In genomic region chr2:143937563-143938346, GRCh38 we compare ENCODE assay signal across 8 cellular contexts.
DNase-seq lines count a peak whose midpoint lies in the region; ATAC-seq, FAIRE-seq and TF ChIP-seq lines count a peak whose summit lies in the region.

No MANE protein-coding gene starts in this region.

- H3K79me2 ChIP-seq in astrocyte (ENCODE audit: insufficient read depth, low read length): no peaks in the 10 kb centered on the region

- no peaks in the 10 kb centered on the region for H3K36me3 ChIP-seq in astrocyte (ENCODE audit: insufficient read depth, low read length)
- H3K36me3 ChIP-seq in kidney (ENCODE audit: control insufficient read depth in 1 of 2, insufficient read depth in 2 of 2, low read length in 2 of 2): no peaks in the 10 kb centered on the region
- H3K36me3 ChIP-seq in testis (ENCODE audit: low read depth, missing control alignments): no peaks in the 10 kb centered on the region

- H3K27me3 ChIP-seq in astrocyte (ENCODE audit: insufficient read depth, low read length): no peaks in the 10 kb centered on the region
- H3K27me3 ChIP-seq in testis: no peaks in the 10 kb centered on the region

- H3K27ac Mint-ChIP-seq in activated naive CD4-positive, alpha-beta T cell treated with anti-CD3 and anti-CD28 coated beads, Interleukin-2, amount 50 U/mL, for 24 hours: no peak overlapping the region
- no peak overlapping the region for H3K27ac Mint-ChIP-seq in astrocyte (ENCODE audit: unreplicated experiment)

- WGBS in testis, 2 donors: 3 to 6% methylated on average over 17 to 20 of the region's 20 CpGs

- peaks cover 44% of the 10 kb centered on the region for H3K27me3 Mint-ChIP-seq in activated naive CD4-positive, alpha-beta T cell treated with anti-CD3 and anti-CD28 coated beads, Interleukin-2, amount 50 U/mL, for 24 hours
- peaks cover 11% of the 10 kb centered on the region for H3K27me3 Mint-ChIP-seq in astrocyte (ENCODE audit: low read depth, unreplicated experiment)

- no peak for TF ChIP-seq POLR2A in testis (IDR thresholded peaks at IDR 0.05)

- H3K4me3 ChIP-seq in astrocyte (ENCODE audit: insufficient read depth, low read depth, low read length) (peak overlapping the region; percentile 66), kidney (ENCODE audit: low read length in 2 of 2) (peak overlapping the region; percentile 40 to 57), testis (peak overlapping the region; percentile 59 to 69)

- H3K9ac ChIP-seq in astrocyte (ENCODE audit: low read length): peak overlapping the region; percentile 57
- no peak overlapping the region for H3K9ac ChIP-seq in kidney (ENCODE audit: low read length in 2 of 2)

- H3K4me1 Mint-ChIP-seq in activated naive CD4-positive, alpha-beta T cell treated with anti-CD3 and anti-CD28 coated beads, Interleukin-2, amount 50 U/mL, for 24 hours: peaks cover 18% of the 10 kb centered on the region
- H3K4me1 Mint-ChIP-seq in astrocyte (ENCODE audit: low read depth, unreplicated experiment): peaks cover 13% of the 10 kb centered on the region

- no peaks in the 10 kb centered on the region for H3K9me3 ChIP-seq in astrocyte (ENCODE audit: insufficient read depth, low read depth, low read length)
- H3K9me3 ChIP-seq in kidney (ENCODE audit: control insufficient read depth in 1 of 2, low read length in 2 of 2): no peaks in the 10 kb centered on the region
- H3K9me3 ChIP-seq in testis: no peaks in the 10 kb centered on the region

- no peaks in the 10 kb centered on the region for H4K20me1 ChIP-seq in astrocyte (ENCODE audit: insufficient read depth, low read length)

- intact Hi-C loops in kidney (cut with DNase I): no loop called here
- intact Hi-C loops in testis (cut with DNase I; ENCODE audit: low total_unique reads): no loop called here

- ATAC-seq in HG03521 (IDR thresholded peaks at IDR 0.05; ENCODE audit: unreplicated experiment): peak; percentile 2

- peak overlapping the region; percentile 20 for H3K4me3 Mint-ChIP-seq in activated naive CD4-positive, alpha-beta T cell treated with anti-CD3 and anti-CD28 coated beads, Interleukin-2, amount 50 U/mL, for 24 hours
- H3K4me3 Mint-ChIP-seq in astrocyte (ENCODE audit: unreplicated experiment): peak overlapping the region; percentile 79

- H3K4me2 ChIP-seq in astrocyte (ENCODE audit: low read length): peak overlapping the region; percentile 94

- H3K36me3 Mint-ChIP-seq in activated naive CD4-positive, alpha-beta T cell treated with anti-CD3 and anti-CD28 coated beads, Interleukin-2, amount 50 U/mL, for 24 hours: no peaks in the 10 kb centered on the region
- no peaks in the 10 kb centered on the region for H3K36me3 Mint-ChIP-seq in astrocyte (ENCODE audit: low read depth, unreplicated experiment)

- DNase-seq in activated naive CD4-positive, alpha-beta T cell treated with anti-CD3 and anti-CD28 coated beads, Interleukin-2, amount 50 U/mL, for 16 hours: no peak
- DNase-seq in astrocyte (ENCODE audit: low read depth) (peak; percentile 3), kidney (peak; percentile 59), testis (peak; percentile 46), T1000 (lab: John Stamatoyannopoulos, UW) (no peak), dedifferentiated amniotic fluid mesenchymal stem cell (ENCODE audit: extremely low spot score) (no peak)

- H3K27ac ChIP-seq in astrocyte (ENCODE audit: low read depth, low read length): no peak overlapping the region
- H3K27ac ChIP-seq in kidney (ENCODE audit: low read depth in 2 of 2, low read length in 2 of 2): peak overlapping the region; percentile 66 to 72
- H3K27ac ChIP-seq in testis: peak overlapping the region; percentile 86 to 88

- H2AFZ ChIP-seq in astrocyte (ENCODE audit: low read depth, low read length): peak overlapping the region; percentile 89

- FAIRE-seq in astrocyte (lab: Jason Lieb, UNC) (no peak), kidney (lab: Jason Lieb, UNC) (no peak)

- no peaks in the 10 kb centered on the region for H3K9me3 Mint-ChIP-seq in activated naive CD4-positive, alpha-beta T cell treated with anti-CD3 and anti-CD28 coated beads, Interleukin-2, amount 50 U/mL, for 24 hours
- H3K9me3 Mint-ChIP-seq in astrocyte (ENCODE audit: unreplicated experiment): peaks cover 7% of the 10 kb centered on the region

- no peak for TF ChIP-seq CTCF in astrocyte (IDR thresholded peaks at IDR 0.05; ENCODE audit: insufficient read depth, low read depth, low read length)
- no peak for TF ChIP-seq CTCF in kidney (IDR thresholded peaks at IDR 0.05; ENCODE audit: borderline replicate concordance, extremely low read depth, insufficient read depth)
- TF ChIP-seq CTCF in testis (IDR thresholded peaks at IDR 0.05): no peak

- H3K4me1 ChIP-seq in astrocyte (ENCODE audit: insufficient read depth, low read length) (peaks cover 4% of the 10 kb centered on the region), kidney (ENCODE audit: control insufficient read depth in 1 of 2, insufficient read depth in 1 of 2, low read depth in 1 of 2, low read length in 2 of 2) (peaks cover 0 to 4% of the 10 kb centered on the region in 2 donors), testis (peaks cover 23% of the 10 kb centered on the region)

Comparison
In these comparisons a context has a peak if more than half of its experiments do, and no peak if none do; other contexts are left out.
1. DNase-seq: peak in astrocyte (single experiment), kidney (single experiment) and testis (single experiment); none in activated naive CD4-positive, alpha-beta T cell treated with anti-CD3 and anti-CD28 coated beads, Interleukin-2, amount 50 U/mL, for 16 hours (single experiment), T1000 (single experiment) and dedifferentiated amniotic fluid mesenchymal stem cell (single experiment).
2. Peak in every context shown above with its lines, with median percentiles within 50 percentile points of each other: H3K4me3 ChIP-seq.